In the genomic region with DNA sequence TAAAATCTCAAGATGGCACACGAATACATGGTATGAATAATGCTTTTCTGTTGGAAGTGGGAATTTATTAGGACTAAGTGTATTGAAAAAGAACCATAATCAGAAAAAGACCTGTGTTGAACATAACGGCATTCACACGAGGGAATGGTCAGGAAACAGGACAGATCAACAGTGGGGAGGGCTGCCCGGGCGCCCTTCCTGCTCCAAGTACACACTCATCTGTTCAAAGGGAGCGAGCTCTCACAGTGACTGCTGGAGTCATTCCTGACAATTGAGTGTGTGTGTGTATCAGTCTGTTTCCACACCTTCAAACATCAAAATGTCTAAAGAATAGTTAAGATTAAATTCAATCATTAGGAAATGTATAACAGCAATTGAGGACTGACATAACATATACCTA, we compare ENCODE assay signal across 17 cellular contexts.
A peak's percentile ranks its signal among the peaks of the same experiment; 100 is the strongest.
DNase-seq lines count a peak whose midpoint lies in the region; ATAC-seq and TF ChIP-seq lines count a peak whose summit lies in the region.
"Had no signal": no experiment of that assay in that cellular context is flagged by ENCODE, and none has a peak within 500 bp of the region (broad histone marks: within the 10 kb centered on the region; RNA-seq: fewer than 3 reads in every experiment).

No MANE protein-coding gene starts in this region.

- POLR2A ChIA-PET in CD4-positive, alpha-beta T cell (lab: Charles Lee) = no interaction called here
- POLR2A ChIA-PET in HEK293T (lab: Yijun Ruan, JAX) = no interaction called here

- in situ Hi-C loops in gastrocnemius medialis (cut with MboI; ENCODE audit: low sequenced_read_pairs in 4 of 4) = no loop called here

- no peaks in the 10 kb centered on the region for H3K27me3 Mint-ChIP-seq in CD4-positive, alpha-beta T cell
- H3K27me3 Mint-ChIP-seq: B cell had no signal

- no peak overlapping the region for H3K27ac ChIP-seq in CD4-positive, alpha-beta T cell (ENCODE audit: low read depth, low read length)
- peak overlapping the region; percentile 94 to 99 (median 98) for H3K27ac ChIP-seq in gastrocnemius medialis

- intact Hi-C loops in CD4-positive, alpha-beta T cell (cut with DNase I, micrococcal nuclease) = no loop called here
- intact Hi-C loops in gastrocnemius medialis (cut with DNase I; ENCODE audit: low total_unique reads) = no loop called here

- TF ChIP-seq POLR2A in gastrocnemius medialis (IDR thresholded peaks at IDR 0.05) = no peak

- peak overlapping the region; percentile 80 for H3K27ac Mint-ChIP-seq in CD4-positive, alpha-beta T cell
- H3K27ac Mint-ChIP-seq: B cell had no signal

- no peaks in the 10 kb centered on the region for H3K9me3 ChIP-seq in CD4-positive, alpha-beta T cell (ENCODE audit: control insufficient read depth, low read length)
- H3K9me3 ChIP-seq in gastrocnemius medialis = no peaks in the 10 kb centered on the region
- H3K9me3 ChIP-seq: SK-N-SH had no signal

- no peak for DNase-seq in CD4-positive, alpha-beta T cell
- no peak for DNase-seq in Jurkat, Clone E6-1 (ENCODE audit: low read depth, low spot score)
- DNase-seq in dermis blood vessel endothelial cell (peak; percentile 49), gastrocnemius medialis (no peak), NCI-H1105 treated with DMSO at 0.1 percent for 48 hours (lab: John Stamatoyannopoulos, UW) (no peak), HEK293T (ENCODE audit: extremely low spot score) (no peak)
- no peak for DNase-seq in effector CD4-positive, alpha-beta T cell
- DNase-seq: DND-41; HCEC 1CT; IMR-90; MV-4-11; NCI-H1417 treated with DMSO at 0.1 percent for 48 hours; NCI-H1930; NK-92 treated with Interleukin-12 subunit alpha and Interleukin-12 subunit beta, amount 100 ng/mL, for 24 hours; SHP77; SK-N-SH had no signal

- no peak overlapping the region for H3K4me3 Mint-ChIP-seq in CD4-positive, alpha-beta T cell
- H3K4me3 Mint-ChIP-seq: B cell had no signal

- peaks cover 72% of the 10 kb centered on the region for H3K4me1 Mint-ChIP-seq in CD4-positive, alpha-beta T cell (ENCODE audit: low read depth)

- no peak for TF ChIP-seq CTCF in CD4-positive, alpha-beta T cell (IDR thresholded peaks at IDR 0.05)
- no peak for TF ChIP-seq CTCF in gastrocnemius medialis (IDR thresholded peaks at IDR 0.05 in 4 of 5, conservative IDR thresholded peaks at IDR 0.05 in 1 of 5)

- H3K4me3 ChIP-seq in Jurkat, Clone E6-1 (ENCODE audit: low read length) = 0 out of 2 replicates have a peak overlapping the region, but pooled peaks have one; percentile 7
- no peak overlapping the region for H3K4me3 ChIP-seq in gastrocnemius medialis

- no peaks in the 10 kb centered on the region for H3K27me3 ChIP-seq in CD4-positive, alpha-beta T cell (ENCODE audit: control insufficient read depth, insufficient read depth, low read length)
- H3K27me3 ChIP-seq in gastrocnemius medialis = no peaks in the 10 kb centered on the region

- H3K36me3 ChIP-seq in gastrocnemius medialis = no peaks in the 10 kb centered on the region

- peaks cover 58 to 62% of the 10 kb centered on the region in 2 donors for H3K4me1 ChIP-seq in gastrocnemius medialis

- no peaks in the 10 kb centered on the region for H3K9me3 Mint-ChIP-seq in CD4-positive, alpha-beta T cell

- peaks cover 9% of the 10 kb centered on the region for H3K36me3 Mint-ChIP-seq in CD4-positive, alpha-beta T cell (ENCODE audit: low read depth)

- CTCF ChIA-PET in CD4-positive, alpha-beta T cell (lab: Charles Lee) = interaction anchor here (1.6 kb wide), 1 partner anchor 34 kb away, joined by 5 read pairs; no protein-coding TSS in a partner anchor
- CTCF ChIA-PET in HEK293T (lab: Yijun Ruan, JAX) = no interaction called here

- ATAC-seq in CD4-positive, alpha-beta T cell (ENCODE audit: poor library complexity) = no peak
- ATAC-seq in gastrocnemius medialis = no peak

TF ChIP-seq in HEK293T, 16 proteins besides CTCF, POLR2A, EP300 and RAD21:
- TF ChIP-seq ARNT (IDR thresholded peaks at IDR 0.05) = no peak
